ENCODE assay signal across 15 cellular contexts in the genomic region with DNA sequence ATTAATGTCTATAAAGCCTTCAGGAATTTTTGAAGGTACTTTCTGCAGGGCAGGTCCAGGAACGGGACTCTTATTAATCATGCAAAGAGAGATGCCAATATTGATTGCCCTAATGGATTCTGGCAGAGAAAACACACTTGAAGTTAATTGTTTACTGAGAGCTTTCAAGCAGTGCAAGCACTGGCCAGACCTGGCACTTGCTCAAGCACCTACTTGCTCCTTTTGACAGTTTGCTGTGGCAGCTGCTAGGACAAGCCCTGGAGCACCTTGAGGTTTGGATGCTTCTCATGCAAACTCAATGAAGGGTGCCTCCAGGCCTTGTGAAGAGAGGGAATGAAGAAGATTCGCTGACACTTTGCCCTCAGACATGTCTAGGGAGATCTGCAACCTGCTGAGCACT.
DNase-seq lines count a peak whose midpoint lies in the region; ATAC-seq and TF ChIP-seq lines count a peak whose summit lies in the region.
"Had no signal": no experiment of that assay in that cellular context is flagged by ENCODE, and none has a peak within 500 bp of the region (broad histone marks: within the 10 kb centered on the region; RNA-seq: fewer than 3 reads in every experiment).

No MANE protein-coding gene starts in this region.

- no peaks in the 10 kb centered on the region for H4K20me1 ChIP-seq in PC-3 (ENCODE audit: low read length)
- H4K20me1 ChIP-seq: BLaER1 had no signal

- TF ChIP-seq CTCF in PC-3 (conservative IDR thresholded peaks at IDR 0.05; ENCODE audit: low read depth, low read length) (no peak), lower lobe of right lung (IDR thresholded peaks at IDR 0.05) (no peak)

- no peaks in the 10 kb centered on the region for H3K9me2 ChIP-seq in PC-3 (replicated peaks; ENCODE audit: low read length)

- CTCF ChIA-PET in PC-3 (lab: Charles Lee), result no interaction called here

- H3K9ac ChIP-seq in PC-3 (ENCODE audit: low read length), result no peak overlapping the region
- H3K9ac ChIP-seq: BLaER1 had no signal

- H2AFZ ChIP-seq in PC-3 (ENCODE audit: low read length), result no peak overlapping the region

- in situ Hi-C loops in Caki2 (cut with HindIII; ENCODE audit: low pct_unique_long_range_greater_than_20kb, low sequenced_read_pairs), result no loop called here

- H3K4me1 ChIP-seq in PC-3 (ENCODE audit: insufficient read depth, low read length), result no peaks in the 10 kb centered on the region
- H3K4me1 ChIP-seq in lower lobe of right lung, result peaks cover 27% of the 10 kb centered on the region

- H3K27me3 ChIP-seq in PC-3 (ENCODE audit: low read length) (no peaks in the 10 kb centered on the region), lower lobe of right lung (ENCODE audit: low read depth) (no peaks in the 10 kb centered on the region)
- H3K27me3 ChIP-seq: BLaER1 had no signal

- no peaks in the 10 kb centered on the region for H3K36me3 ChIP-seq in PC-3 (ENCODE audit: low read depth, low read length)
- no peaks in the 10 kb centered on the region for H3K36me3 ChIP-seq in lower lobe of right lung
- H3K36me3 ChIP-seq: BLaER1 had no signal

- intact Hi-C loops in PC-3 (cut with micrococcal nuclease), result no loop called here
- intact Hi-C loops in lower lobe of right lung (cut with DNase I), result no loop called here

- no peak overlapping the region for H3K4me2 ChIP-seq in PC-3 (ENCODE audit: low read length)
- H3K4me2 ChIP-seq: BLaER1 had no signal

- H3K4me3 ChIP-seq in PC-3 (ENCODE audit: low read length) (no peak overlapping the region), lower lobe of right lung (no peak overlapping the region)
- H3K4me3 ChIP-seq: BLaER1 had no signal

- DNase-seq in Caki2 (ENCODE audit: low read depth) (peak; percentile 25), PC-3 (no peak), lower lobe of right lung (peak; percentile 57), GM19238 (ENCODE audit: insufficient read length, low spot score) (no peak)
- DNase-seq: activated CD4-positive, CD25-positive, alpha-beta regulatory T cell; activated T-cell treated with anti-CD3 and anti-CD28 coated beads, Interleukin-2, amount 50 U/mL, for 72 hours; amygdala; retina; stimulated activated CD4-positive, alpha-beta T cell treated with anti-CD3 and anti-CD28 coated beads, Interleukin-4, amount 100 ng/mL, for 1 hour; stimulated activated naive B cell treated with anti-CD40 and anti-IgM and Interleukin-4, amounts not matched to agents 10 μg/mL and 1 μg/mL and 100 μg/mL, for 72 hours had no signal

- no TSS peak for BruUV-seq in PC-3 (replicated peaks; lab: Mats Ljungman, UMichigan)

- POLR2A ChIA-PET in PC-3 (lab: Charles Lee; ENCODE audit: unreplicated experiment), result interaction anchor here (0.5 kb wide), 1 partner anchor 89 kb away, joined by 5 read pairs; the partner anchor contains the start of gene EQTN

- H3K9me3 ChIP-seq in PC-3 (ENCODE audit: low read length) (no peaks in the 10 kb centered on the region), lower lobe of right lung (no peaks in the 10 kb centered on the region)
- H3K9me3 ChIP-seq: BLaER1 had no signal

- H3K79me2 ChIP-seq in PC-3 (ENCODE audit: low read length), result no peaks in the 10 kb centered on the region

- no peaks in the 10 kb centered on the region for H3F3A ChIP-seq in PC-3 (ENCODE audit: low read length, unreplicated experiment)

- ATAC-seq in HG03354 (IDR thresholded peaks at IDR 0.05; ENCODE audit: poor library complexity, severe bottlenecking, unreplicated experiment), result peak; percentile 37
- peak; percentile 61 for ATAC-seq in PC-3
- ATAC-seq in lower lobe of right lung, result peak; percentile 61 to 77
- no peak for ATAC-seq in GM18867 (IDR thresholded peaks at IDR 0.05; ENCODE audit: unreplicated experiment)
- no peak for ATAC-seq in HG03097 (IDR thresholded peaks at IDR 0.05; ENCODE audit: low FRiP score, unreplicated experiment)
- no peak for ATAC-seq in HG02642 (IDR thresholded peaks at IDR 0.05; ENCODE audit: poor library complexity, unreplicated experiment)
- ATAC-seq: activated T-cell treated with anti-CD3 and anti-CD28 coated beads, Interleukin-2, amount 50 U/mL, for 72 hours had no signal

- H3K27ac ChIP-seq in PC-3 (ENCODE audit: low read length), result no peak overlapping the region
- no peak overlapping the region for H3K27ac ChIP-seq in lower lobe of right lung
- H3K27ac ChIP-seq: BLaER1 had no signal

Comparison
In these comparisons a context has a peak if more than half of its experiments do, and no peak if none do; other contexts are left out.
1. DNase-seq: peak in Caki2 (single experiment) and lower lobe of right lung (single experiment); none in PC-3 (single experiment) and GM19238 (single experiment).
2. ATAC-seq: peak in HG03354 (single experiment), PC-3 (single experiment) and lower lobe of right lung (2 of 2); none in GM18867 (single experiment), HG03097 (single experiment) and HG02642 (single experiment).